Comparison of ENCODE assay signal across 15 cellular contexts in genomic region chr2:3288455-3289163, GRCh38.
A peak's percentile ranks its signal among the peaks of the same experiment; 100 is the strongest.
DNase-seq lines count a peak whose midpoint lies in the region; ATAC-seq and TF ChIP-seq lines count a peak whose summit lies in the region.
"Had no signal": no experiment of that assay in that cellular context is flagged by ENCODE, and none has a peak within 500 bp of the region (broad histone marks: within the 10 kb centered on the region; RNA-seq: fewer than 3 reads in every experiment).

No MANE protein-coding gene starts in this region.

- DNase-seq in NCI-H1694 (lab: John Stamatoyannopoulos, UW) (peak; percentile 28), NCI-H1694 treated with DMSO at 0.1 percent for 48 hours (lab: John Stamatoyannopoulos, UW) (no peak), NCI-H1436 (lab: John Stamatoyannopoulos, UW) (peak; percentile 35), dorsolateral prefrontal cortex (peak in 1 of 10 donors; percentile 38), retina (peak; percentile 71), NCI-H187 (lab: John Stamatoyannopoulos, UW) (no peak)
- DNase-seq: activated B cell treated with CpG ODN at 0.5 μM for 24 hours; activated effector memory CD4-positive, alpha-beta T cell treated with anti-CD3 and anti-CD28 coated beads, Interleukin-2, amount 50 U/mL, for 16 hours; CD4-positive, CD25-positive, alpha-beta regulatory T cell; NCI-H82; T-cell had no signal

- no peak for ATAC-seq in GM18517 (IDR thresholded peaks at IDR 0.05; ENCODE audit: unreplicated experiment)
- no peak for ATAC-seq in GM18873 (IDR thresholded peaks at IDR 0.05; ENCODE audit: low FRiP score, unreplicated experiment)
- ATAC-seq: natural killer cell treated with Interleukin-12 subunit alpha and Interleukin-12 subunit beta and Interleukin-15 and Interleukin-18, amount 100 ng/mL, for 72 hours; T-cell had no signal

- TF ChIP-seq CTCF in dorsolateral prefrontal cortex (IDR thresholded peaks at IDR 0.05 in 54 of 56, conservative IDR thresholded peaks at IDR 0.05 in 2 of 56; ENCODE audit: low read depth in 1 of 56, partially characterized antibody in 56 of 56) = no peak

- H3K4me3 ChIP-seq in dorsolateral prefrontal cortex = peak overlapping the region in 32 of 59 donors; percentile 2 to 49 (median 23)
- H3K4me3 ChIP-seq: coronary artery had no signal

- H3K27ac ChIP-seq in dorsolateral prefrontal cortex = peak overlapping the region in 53 of 59 donors; percentile 1 to 85 (median 68)
- H3K27ac ChIP-seq: coronary artery had no signal

- intact Hi-C loops in dorsolateral prefrontal cortex (cut with DNase I) = no loop called here

- H3K27me3 ChIP-seq in dorsolateral prefrontal cortex = no peaks in the 10 kb centered on the region

Comparison
In these comparisons a context has a peak if more than half of its experiments do, and no peak if none do; other contexts are left out.
1. DNase-seq: peak in NCI-H1694 (single experiment), NCI-H1436 (single experiment) and retina (single experiment); none in NCI-H1694 treated with DMSO at 0.1 percent for 48 hours (single experiment) and NCI-H187 (0 of 2).